8 cellular contexts compared by ENCODE assay signal in genomic region chr10:132331956-132332749, GRCh38. TPM values are rescaled to one million over a fixed set of nuclear protein-coding genes. Genes with fewer than 3 reads are reported as not detected.
DNase-seq lines count a peak whose midpoint lies in the region; ATAC-seq, FAIRE-seq and TF ChIP-seq lines count a peak whose summit lies in the region.

TSS of gene LRRC27 (plus strand) at chr10:132332193. CDS start at chr10:132333525, 1,332 bp downstream.

- POLR2A ChIA-PET in HepG2 (lab: Yijun Ruan, JAX), result interaction anchor here (1.0 kb wide), 1 partner anchor 24 kb away, joined by 4 read pairs; the partner anchor contains the start of gene STK32C

- peak within 1 kb of the TSS; percentile 92 for H3K4me2 ChIP-seq in HepG2 (ENCODE audit: low read depth, low read length)

- no TSS peak for BruUV-seq in HepG2 (replicated peaks; lab: Mats Ljungman, UMichigan)

- peak; percentile 44; the same call in 1 of the 2 replicates for TF ChIP-seq RAD21 in HepG2 (CRISPR knock-in tag; IDR thresholded peaks at IDR 0.05)

- H3K4me1 ChIP-seq in HepG2 (ENCODE audit: insufficient read depth, low read length), result peaks cover 40% of the 10 kb centered on the region

- peaks cover 0 to 2% (median 0%) of the 10 kb centered on the region in 3 donors for H3K27me3 Mint-ChIP-seq in CD14-positive monocyte (ENCODE audit: low read depth in 3 of 3)
- H3K27me3 Mint-ChIP-seq in dendritic cell treated with granulocyte-macrophage colony-stimulating factor and Interleukin-4, amounts not matched to agents 40 ng/mL and 50 ng/mL, for 4 days, result no peaks in the 10 kb centered on the region

- H3K9ac ChIP-seq in HepG2 (ENCODE audit: insufficient read depth, low read depth, low read length), result peak within 1 kb of the TSS; percentile 85

- H4K20me1 ChIP-seq in HepG2 (ENCODE audit: insufficient read depth, low read length), result no peaks in the 10 kb centered on the region; the same call in 1 of the 2 replicates

- 4% methylated on average over 44 of the region's 71 CpGs for WGBS in HepG2 (ENCODE audit: low lambda C conversion rate)

- in situ Hi-C loops in HepG2 (cut with HindIII; ENCODE audit: extremely low pct_ligation_motif_present, low pct_unique_long_range_greater_than_20kb), result no loop called here

- H3K27ac ChIP-seq in HepG2 (ENCODE audit: extremely low read length, insufficient read depth, low read length), result peak within 1 kb of the TSS; percentile 67

- CTCF ChIA-PET in HepG2 (lab: Yijun Ruan, JAX; ENCODE audit: low intra/inter-chr PET ratio, low total read pairs), result no interaction called here

- DNase-seq in CD14-positive monocyte (ENCODE audit: low spot score) (peak; percentile 96), NCI-H69 (lab: John Stamatoyannopoulos, UW) (peak; percentile 96), HepG2 (ENCODE audit: low spot score) (peak; percentile 93)
- peak; percentile 98 to 99 for DNase-seq in activated CD4-positive, alpha-beta T cell treated with anti-CD3 and anti-CD28 coated beads, Interleukin-2, amount 50 U/mL, for 24 hours (ENCODE audit: low read depth in 1 of 2, low spot score in 1 of 2)
- DNase-seq in stimulated activated CD4-positive, alpha-beta T cell treated with anti-CD3 and anti-CD28 coated beads, Interleukin-2, amount 100 ng/mL, for 4 hours (ENCODE audit: low read depth), result peak; percentile 99

- H3K27me3 ChIP-seq in HepG2 (ENCODE audit: control insufficient read depth in 1 of 2, insufficient read depth in 2 of 2, low read length in 2 of 2), result no peaks in the 10 kb centered on the region; a peak in 1 of 5 replicates

- H3K79me2 ChIP-seq in HepG2 (ENCODE audit: insufficient read depth, low read length), result peaks cover 32% of the 10 kb centered on the region

- no peak for TF ChIP-seq EP300 in HepG2 (IDR thresholded peaks at IDR 0.05; ENCODE audit: low read depth in 2 of 2, low read length in 2 of 2)
- TF ChIP-seq EP300 in HepG2 (CRISPR knock-in tag; IDR thresholded peaks at IDR 0.05; ENCODE audit: borderline replicate concordance), result peak; percentile 31; the same call in 1 of the 2 replicates

- FAIRE-seq in HepG2 (lab: Jason Lieb, UNC), result no peak

- H3K4me3 ChIP-seq in HepG2 (replicated peaks in 1 of 3; ENCODE audit: insufficient read depth in 1 of 3, low read depth in 2 of 3, low read length in 3 of 3), result peak within 1 kb of the TSS; percentile 79 to 98 (median 89)

- no peak within 1 kb of the TSS for H2AFZ ChIP-seq in HepG2 (ENCODE audit: low read length)

- ATAC-seq in GM19397 (IDR thresholded peaks at IDR 0.05; ENCODE audit: unreplicated experiment) (peak; percentile 76), HG03558 (IDR thresholded peaks at IDR 0.05; ENCODE audit: extremely low read depth, unreplicated experiment) (peak; percentile 31), HepG2 (peak; percentile 76)

- H3K36me3 ChIP-seq in HepG2 (replicated peaks in 1 of 2; ENCODE audit: control insufficient read depth in 1 of 2, insufficient read depth in 2 of 2, low read length in 2 of 2), result peaks cover 0 to 1% of the 10 kb centered on the region in 2 experiments; a peak in 1 of 5 replicates

- intact Hi-C loops in CD14-positive monocyte (cut with micrococcal nuclease) (loop anchor here (2.0 to 10.0 kb wide), 3 partner anchors 23 to 430 kb away; partner anchors contain the start of genes INPP5A (in 1 of the 2) and PPP2R2D (in 1 of the 2)), HepG2 (cut with micrococcal nuclease; ENCODE audit: unreplicated experiment) (no loop called here)
- intact Hi-C loops in dendritic cell treated with granulocyte-macrophage colony-stimulating factor and Interleukin-4, amounts not matched to agents 40 ng/mL and 50 ng/mL, for 4 days (cut with micrococcal nuclease), result loop anchor here (1.0 to 5.0 kb wide), 4 partner anchors 12 to 99 kb away; partner anchors contain the start of gene PWWP2B

- no peak for TF ChIP-seq CTCF in CD14-positive monocyte (IDR thresholded peaks at IDR 0.05)
- no peak for TF ChIP-seq CTCF in HepG2 (CRISPR knock-in tag; IDR thresholded peaks at IDR 0.05)

- TF ChIP-seq POLR2A in HepG2 (IDR thresholded peaks at IDR 0.05; ENCODE audit: insufficient read depth in 1 of 2, low read depth in 2 of 2, low read length in 2 of 2), result peak; percentile 24 to 64; a peak in 3 of 4 replicates

- H3K9me3 ChIP-seq in HepG2 (ENCODE audit: low read length), result no peaks in the 10 kb centered on the region

- peaks cover 16 to 24% of the 10 kb centered on the region in 2 donors for H3K36me3 Mint-ChIP-seq in CD14-positive monocyte
- H3K36me3 Mint-ChIP-seq in dendritic cell treated with granulocyte-macrophage colony-stimulating factor and Interleukin-4, amounts not matched to agents 40 ng/mL and 50 ng/mL, for 4 days (ENCODE audit: low read depth), result peaks cover 59% of the 10 kb centered on the region

- H3K9me3 Mint-ChIP-seq in CD14-positive monocyte, result no peaks in the 10 kb centered on the region
- no peaks in the 10 kb centered on the region for H3K9me3 Mint-ChIP-seq in dendritic cell treated with granulocyte-macrophage colony-stimulating factor and Interleukin-4, amounts not matched to agents 40 ng/mL and 50 ng/mL, for 4 days

- peak within 1 kb of the TSS; percentile 86 to 96 for H3K4me3 Mint-ChIP-seq in CD14-positive monocyte
- peak within 1 kb of the TSS; percentile 95 for H3K4me3 Mint-ChIP-seq in dendritic cell treated with granulocyte-macrophage colony-stimulating factor and Interleukin-4, amounts not matched to agents 40 ng/mL and 50 ng/mL, for 4 days

- peaks cover 80% of the 10 kb centered on the region for H3K4me1 Mint-ChIP-seq in CD14-positive monocyte
- peaks cover 70% of the 10 kb centered on the region for H3K4me1 Mint-ChIP-seq in dendritic cell treated with granulocyte-macrophage colony-stimulating factor and Interleukin-4, amounts not matched to agents 40 ng/mL and 50 ng/mL, for 4 days (ENCODE audit: low read depth)

- peak within 1 kb of the TSS; percentile 87 to 96 (median 94) for H3K27ac Mint-ChIP-seq in CD14-positive monocyte
- peak within 1 kb of the TSS; percentile 98 for H3K27ac Mint-ChIP-seq in dendritic cell treated with granulocyte-macrophage colony-stimulating factor and Interleukin-4, amounts not matched to agents 40 ng/mL and 50 ng/mL, for 4 days

TF ChIP-seq in HepG2, 621 proteins besides CTCF, POLR2A, EP300 and RAD21 (continues in another document):
- TF ChIP-seq RFX1 (IDR thresholded peaks at IDR 0.05) (peak; percentile 96), MYC (CRISPR knock-in tag; IDR thresholded peaks at IDR 0.05; ENCODE audit: borderline replicate concordance) (no peak; the same call in 1 of the 2 replicates), ZMYM3 (CRISPR knock-in tag; IDR thresholded peaks at IDR 0.05) (no peak; the same call in 1 of the 2 replicates), MED1 (CRISPR knock-in tag; IDR thresholded peaks at IDR 0.05) (peak; percentile 41), MIER3 (CRISPR knock-in tag; IDR thresholded peaks at IDR 0.05; ENCODE audit: borderline replicate concordance) (no peak), SMAD1 (CRISPR knock-in tag; IDR thresholded peaks at IDR 0.05; ENCODE audit: borderline replicate concordance, low read depth) (peak; percentile 39; the same call in 1 of the 2 replicates), TP53 (CRISPR knock-in tag; conservative IDR thresholded peaks at IDR 0.05) (0 out of 2 replicates have a peak, but pooled peaks have one; percentile 49)
- TF ChIP-seq, protein P1, sequence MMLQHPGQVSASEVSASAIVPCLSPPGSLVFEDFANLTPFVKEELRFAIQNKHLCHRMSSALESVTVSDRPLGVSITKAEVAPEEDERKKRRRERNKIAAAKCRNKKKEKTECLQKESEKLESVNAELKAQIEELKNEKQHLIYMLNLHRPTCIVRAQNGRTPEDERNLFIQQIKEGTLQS (CRISPR knock-in tag; IDR thresholded peaks at IDR 0.05), result peak; percentile 39; the same call in 1 of the 2 replicates
- TF ChIP-seq, protein P2, sequence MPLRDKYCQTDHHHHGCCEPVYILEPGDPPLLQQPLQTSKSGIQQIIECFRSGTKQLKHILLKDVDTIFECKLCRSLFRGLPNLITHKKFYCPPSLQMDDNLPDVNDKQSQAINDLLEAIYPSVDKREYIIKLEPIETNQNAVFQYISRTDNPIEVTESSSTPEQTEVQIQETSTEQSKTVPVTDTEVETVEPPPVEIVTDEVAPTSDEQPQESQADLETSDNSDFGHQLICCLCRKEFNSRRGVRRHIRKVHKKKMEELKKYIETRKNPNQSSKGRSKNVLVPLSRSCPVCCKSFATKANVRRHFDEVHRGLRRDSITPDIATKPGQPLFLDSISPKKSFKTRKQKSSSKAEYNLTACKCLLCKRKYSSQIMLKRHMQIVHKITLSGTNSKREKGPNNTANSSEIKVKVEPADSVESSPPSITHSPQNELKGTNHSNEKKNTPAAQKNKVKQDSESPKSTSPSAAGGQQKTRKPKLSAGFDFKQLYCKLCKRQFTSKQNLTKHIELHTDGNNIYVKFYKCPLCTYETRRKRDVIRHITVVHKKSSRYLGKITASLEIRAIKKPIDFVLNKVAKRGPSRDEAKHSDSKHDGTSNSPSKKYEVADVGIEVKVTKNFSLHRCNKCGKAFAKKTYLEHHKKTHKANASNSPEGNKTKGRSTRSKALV (CRISPR knock-in tag; IDR thresholded peaks at IDR 0.05), result peak; percentile 20; the same call in 1 of the 2 replicates

RNA-seq across cellular contexts. Expression of gene LRRC27, which starts in this region (rescaled TPM):
- 1 to 10 TPM; 3.6 TPM for polyA plus RNA-seq in CD14-positive monocyte
- 3.9 and 4.6 TPM in 2 replicates for total RNA-seq in HepG2 (2016; rRNA removed; fragmentation: Illumina TruSeq; extraction: Trizol)
- 2.1 and 2.2 TPM in 2 replicates for total RNA-seq in HepG2 (2016; cell fraction: cytosol; rRNA removed; fragmentation: Illumina TruSeq; extraction: Trizol; ENCODE audit: low read depth)
- total RNA-seq in HepG2 (2016; cell fraction: insoluble cytoplasmic fraction; rRNA removed; fragmentation: Illumina TruSeq; extraction: Trizol), result 3.2 and 4.3 TPM in 2 replicates
- 2.1 and 2.5 TPM in 2 replicates for total RNA-seq in HepG2 (2016; cell fraction: membrane; rRNA removed; fragmentation: Illumina TruSeq; extraction: Trizol)
- total RNA-seq in HepG2 (2016; cell fraction: nucleus; rRNA removed; fragmentation: Illumina TruSeq; extraction: Trizol), result 5.9 and 7.5 TPM in 2 replicates
- 4.2 and 4.3 TPM in 2 replicates for polyA plus RNA-seq in HepG2 (2011; rRNA removed)
- 1.8 and 1.9 TPM in 2 replicates for polyA plus RNA-seq in HepG2 (2011; cell fraction: cytosol; rRNA removed)
- polyA plus RNA-seq in HepG2 (2011; cell fraction: nucleus; rRNA removed), result 14.3 and 14.5 TPM in 2 replicates
- 3.2 and 3.6 TPM in 2 replicates for polyA plus RNA-seq in HepG2 (2012)
- 0.82 and 0.88 TPM in 2 replicates for polyA plus RNA-seq in HepG2 (2016; cell fraction: cytosol; fragmentation: Illumina TruSeq; extraction: Trizol; ENCODE audit: low read depth)
- polyA plus RNA-seq in HepG2 (2016; cell fraction: insoluble cytoplasmic fraction; fragmentation: Illumina TruSeq; extraction: Trizol; ENCODE audit: low read depth), result 3.6 and 4.7 TPM in 2 replicates
- 2.6 and 2.7 TPM in 2 replicates for polyA plus RNA-seq in HepG2 (2016; cell fraction: membrane; fragmentation: Illumina TruSeq; extraction: Trizol; ENCODE audit: low read depth)
- polyA plus RNA-seq in HepG2 (2016; cell fraction: nucleus; fragmentation: Illumina TruSeq; extraction: Trizol; ENCODE audit: insufficient read depth, low read depth), result 11.7 and 14.6 TPM in 2 replicates
- 2.7 and 3.0 TPM in 2 replicates for polyA minus RNA-seq in HepG2 (2011; rRNA and poly(A)+ RNA removed; ENCODE audit: low replicate concordance)
- 0.88 and 1.4 TPM in 2 replicates for polyA minus RNA-seq in HepG2 (2011; cell fraction: cytosol; rRNA and poly(A)+ RNA removed)
- polyA minus RNA-seq in HepG2 (2011; cell fraction: nucleus; rRNA and poly(A)+ RNA removed), result 11.1 and 12.3 TPM in 2 replicates

Comparison
In these comparisons a context has a peak if more than half of its experiments do, and no peak if none do; other contexts are left out.
1. Peak in every context shown above with its lines: DNase-seq, ATAC-seq, H3K4me3 ChIP-seq and H3K27ac ChIP-seq.